ENCODE assay signal across 23 cellular contexts in the genomic region with DNA sequence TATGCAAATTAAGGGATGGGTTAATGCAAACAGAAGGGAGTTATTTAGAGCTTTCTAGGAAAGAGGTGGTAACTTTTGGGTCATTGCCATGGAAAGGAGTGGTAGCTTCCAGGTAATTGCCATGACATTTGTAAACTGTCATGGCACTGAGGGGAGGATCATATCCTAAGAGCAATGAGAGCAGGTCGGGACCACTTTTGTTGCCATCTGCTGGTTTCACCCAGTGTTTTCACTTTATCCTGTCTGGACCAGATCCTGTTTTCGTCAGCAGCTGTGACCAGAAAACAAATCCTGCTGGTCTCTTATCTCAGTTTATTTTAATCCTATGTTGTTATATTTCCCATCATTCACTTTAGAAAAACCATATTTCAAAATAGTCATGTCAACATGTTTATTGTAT. TPM values are rescaled to one million over a fixed set of nuclear protein-coding genes. Genes with fewer than 3 reads are reported as not detected.
DNase-seq lines count a peak whose midpoint lies in the region; ATAC-seq, FAIRE-seq and TF ChIP-seq lines count a peak whose summit lies in the region.
"Had no signal": no experiment of that assay in that cellular context is flagged by ENCODE, and none has a peak within 500 bp of the region (broad histone marks: within the 10 kb centered on the region; RNA-seq: fewer than 3 reads in every experiment).

No MANE protein-coding gene starts in this region.

- no peak overlapping the region for H3K9ac ChIP-seq in GM23248
- no peak overlapping the region for H3K9ac ChIP-seq in GM12878 (ENCODE audit: control insufficient read depth, insufficient read depth, low read length)

- no peaks in the 10 kb centered on the region for H3K9me2 ChIP-seq in GM23248 (ENCODE audit: insufficient read depth)

- no peaks in the 10 kb centered on the region for H3K9me3 Mint-ChIP-seq in MCF 10A (ENCODE audit: unreplicated experiment)
- H3K9me3 Mint-ChIP-seq: activated naive CD8-positive, alpha-beta T cell treated with anti-CD3 and anti-CD28 coated beads, Interleukin-2, amount 10 ng/mL, durations not matched to agents 7 days and 5 days; IgD-negative memory B cell had no signal

- no peak for TF ChIP-seq EP300 in GM12878 (IDR thresholded peaks at IDR 0.05; ENCODE audit: borderline replicate concordance in 1 of 2, control insufficient read depth in 1 of 2, low read depth in 2 of 2, low read length in 2 of 2)

- TF ChIP-seq RAD21 in GM12878 (IDR thresholded peaks at IDR 0.05; ENCODE audit: insufficient read depth, low read depth, low read length): no peak

- H3K36me3 ChIP-seq in GM23248 (ENCODE audit: low read depth) (no peaks in the 10 kb centered on the region), GM12878 (ENCODE audit: control insufficient read depth in 2 of 2, insufficient read depth in 2 of 2, low read length in 1 of 2) (no peaks in the 10 kb centered on the region)
- H3K36me3 ChIP-seq: left ventricle myocardium inferior, prostate gland had no signal

- H3K79me2 ChIP-seq in GM23248 (ENCODE audit: insufficient read depth) (no peaks in the 10 kb centered on the region), GM12878 (ENCODE audit: control insufficient read depth, insufficient read depth, low read length) (no peaks in the 10 kb centered on the region)
- H3K79me2 ChIP-seq: hepatocyte had no signal

- no peaks in the 10 kb centered on the region for H3K36me3 Mint-ChIP-seq in MCF 10A (ENCODE audit: insufficient read depth, unreplicated experiment)
- H3K36me3 Mint-ChIP-seq: IgD-negative memory B cell, naive B cell had no signal

- RAD21 ChIA-PET in GM12878 (lab: Charles Lee; ENCODE audit: unreplicated experiment): no interaction called here

- H3K27me3 ChIP-seq in GM23248 (replicated peaks; ENCODE audit: insufficient read depth) (no peaks in the 10 kb centered on the region), GM12878 (replicated peaks in 1 of 2; ENCODE audit: control insufficient read depth in 2 of 2, insufficient read depth in 2 of 2, low read length in 1 of 2) (no peaks in the 10 kb centered on the region; a peak in 1 of 4 replicates)

- in situ Hi-C loops in GM23248 (cut with MboI): no loop called here
- in situ Hi-C loops in GM12878 (cut with MboI): no loop called here

- no peak for TF ChIP-seq POLR2A in GM12878 (IDR thresholded peaks at IDR 0.05; ENCODE audit: low read depth, low read length)

- 24 to 25% methylated on average over 2 of the region's 2 CpGs for WGBS in GM23248 (ENCODE audit: low coverage in 1 of 2, low lambda C conversion rate in 2 of 2, missing lambda C conversion rate in 2 of 2), 2 experiments
- WGBS in GM12878 (ENCODE audit: insufficient coverage, insufficient replicate concordance, low lambda C conversion rate, missing lambda C conversion rate): 21% methylated on average over 2 of the region's 2 CpGs

- H3K27ac Mint-ChIP-seq in MCF 10A (ENCODE audit: low read depth, unreplicated experiment): no peak overlapping the region
- H3K27ac Mint-ChIP-seq: activated CD4-positive, alpha-beta T cell treated with anti-CD3 and anti-CD28 coated beads for 36 hours; activated naive CD8-positive, alpha-beta T cell treated with anti-CD3 and anti-CD28 coated beads, Interleukin-2, amount 10 ng/mL, durations not matched to agents 7 days and 5 days; IgD-negative memory B cell; naive B cell had no signal

- CTCF ChIA-PET in GM12878 (lab: Yijun Ruan, JAX) (no interaction called here), MCF 10A (lab: Yijun Ruan, JAX) (interaction anchor here (1.1 kb wide), 1 partner anchor 15 kb away, joined by 4 read pairs; no protein-coding TSS in a partner anchor)

- H3K4me1 ChIP-seq in GM23248 (ENCODE audit: insufficient read depth) (peaks cover 9% of the 10 kb centered on the region), GM12878 (ENCODE audit: control insufficient read depth, insufficient read depth, low read length) (no peaks in the 10 kb centered on the region)
- H3K4me1 ChIP-seq: left ventricle myocardium inferior, prostate gland had no signal

- peak; percentile 8 for DNase-seq in GM23248
- DNase-seq in NCI-H526 (lab: John Stamatoyannopoulos, UW): peak; percentile 88 to 95
- no peak for DNase-seq in GM12878 (ENCODE audit: low read depth, low spot score)
- no peak for DNase-seq in A172 (ENCODE audit: low spot score)
- no peak for DNase-seq in MCF 10A (ENCODE audit: unreplicated experiment)
- DNase-seq: activated CD4-positive, alpha-beta T cell treated with anti-CD3 and anti-CD28 coated beads for 36 hours; activated naive CD8-positive, alpha-beta T cell treated with anti-CD3 and anti-CD28 coated beads, Interleukin-2, amount 10 ng/mL, durations not matched to agents 7 days and 5 days; activated T-cell treated with anti-CD3 and anti-CD28 coated beads, Interleukin-2, amount 50 U/mL, for 1 hour; Calu3; cerebellar nuclear complex; left ventricle myocardium inferior; naive B cell; PC-9; stimulated activated CD4-positive, alpha-beta T cell treated with anti-CD3 and anti-CD28 coated beads, Interleukin-15, amount 100 ng/mL, for 24 hours; substantia nigra; T-helper 2 cell had no signal

- intact Hi-C loops in GM12878 (cut with micrococcal nuclease; ENCODE audit: unreplicated experiment): no loop called here
- intact Hi-C loops in MCF 10A (cut with micrococcal nuclease): no loop called here

- H2AFZ ChIP-seq in GM23248 (no peak overlapping the region), GM12878 (ENCODE audit: control insufficient read depth, low read depth, low read length) (no peak overlapping the region)
- H2AFZ ChIP-seq: hepatocyte, PC-9 had no signal

- no peaks in the 10 kb centered on the region for H3K9me3 ChIP-seq in GM23248 (ENCODE audit: low read depth)
- no peaks in the 10 kb centered on the region for H3K9me3 ChIP-seq in GM12878 (replicated peaks; ENCODE audit: control insufficient read depth, insufficient read depth, low read length)
- H3K9me3 ChIP-seq: left ventricle myocardium inferior, prostate gland had no signal

- H3K4me2 ChIP-seq in GM23248 (ENCODE audit: unreplicated experiment) (no peak overlapping the region), GM12878 (ENCODE audit: control insufficient read depth, insufficient read depth) (no peak overlapping the region)
- H3K4me2 ChIP-seq: hepatocyte, PC-9 had no signal

- no peak for FAIRE-seq in GM12878 (lab: Jason Lieb, UNC)

- H4K20me1 ChIP-seq in GM23248 (ENCODE audit: insufficient read depth) (no peaks in the 10 kb centered on the region), GM12878 (ENCODE audit: control insufficient read depth, insufficient read depth) (no peaks in the 10 kb centered on the region)

- 0 out of 2 replicates have a peak, but pooled peaks have one; percentile 4 for TF ChIP-seq CTCF in 22Rv1 (IDR thresholded peaks at IDR 0.05)
- no peak for TF ChIP-seq CTCF in GM12878 (IDR thresholded peaks at IDR 0.05 in 2 of 3, conservative IDR thresholded peaks at IDR 0.05 in 1 of 3; ENCODE audit: control insufficient read depth in 2 of 3, extremely low read depth in 1 of 3, insufficient read depth in 1 of 3, low read depth in 3 of 3, low read length in 3 of 3)
- no peak for TF ChIP-seq CTCF in MCF 10A (IDR thresholded peaks at IDR 0.05; ENCODE audit: unreplicated experiment)

- H3K4me1 Mint-ChIP-seq in MCF 10A (ENCODE audit: insufficient read depth, unreplicated experiment): peaks cover 6% of the 10 kb centered on the region
- H3K4me1 Mint-ChIP-seq: activated CD4-positive, alpha-beta T cell treated with anti-CD3 and anti-CD28 coated beads for 36 hours; activated naive CD8-positive, alpha-beta T cell treated with anti-CD3 and anti-CD28 coated beads, Interleukin-2, amount 10 ng/mL, durations not matched to agents 7 days and 5 days; naive B cell had no signal

- no peak overlapping the region for H3K4me3 ChIP-seq in GM23248
- no peak overlapping the region for H3K4me3 ChIP-seq in GM12878
- H3K4me3 ChIP-seq: hepatocyte, left ventricle myocardium inferior, PC-9, prostate gland had no signal

- ATAC-seq in GM12878: peak; percentile 36; the same call in 1 of the 3 replicates
- ATAC-seq in HG03342 (IDR thresholded peaks at IDR 0.05; ENCODE audit: unreplicated experiment): no peak
- no peak for ATAC-seq in GM18519 (IDR thresholded peaks at IDR 0.05; ENCODE audit: low FRiP score, unreplicated experiment)
- ATAC-seq: activated CD4-positive, alpha-beta T cell treated with anti-CD3 and anti-CD28 coated beads for 36 hours had no signal

- no peak overlapping the region for H3K27ac ChIP-seq in 22Rv1
- no peak overlapping the region for H3K27ac ChIP-seq in GM23248
- no peak overlapping the region for H3K27ac ChIP-seq in GM12878 (ENCODE audit: control insufficient read depth, insufficient read depth)
- H3K27ac ChIP-seq: epithelial cell of prostate, hepatocyte, left ventricle myocardium inferior, PC-9, prostate gland had no signal

- H3F3A ChIP-seq in GM23248 (ENCODE audit: insufficient read depth): peaks cover 9% of the 10 kb centered on the region

- POLR2A ChIA-PET in GM12878 (lab: Charles Lee) (no interaction called here), MCF 10A (lab: Yijun Ruan, JAX) (interaction anchor here (1.0 kb wide), 1 partner anchor 8 kb away, joined by 3 read pairs; a partner anchor contains a TSS)

- H3K27me3 Mint-ChIP-seq in MCF 10A (ENCODE audit: insufficient read depth, unreplicated experiment): no peaks in the 10 kb centered on the region

- SMC1A ChIA-PET in GM12878 (lab: Charles Lee; ENCODE audit: uncharacterized antibody, unreplicated experiment): interaction anchor here (0.6 kb wide), 1 partner anchor 9 kb away, joined by 3 read pairs; a partner anchor contains a TSS

- no TSS peak for BruUV-seq in GM12878 (replicated peaks; lab: Mats Ljungman, UMichigan)
- no TSS peak for BruUV-seq in MCF 10A (replicated peaks; lab: Mats Ljungman, UMichigan)

- no peak overlapping the region for H3K4me3 Mint-ChIP-seq in MCF 10A (ENCODE audit: unreplicated experiment)
- H3K4me3 Mint-ChIP-seq: activated CD4-positive, alpha-beta T cell treated with anti-CD3 and anti-CD28 coated beads for 36 hours; activated naive CD8-positive, alpha-beta T cell treated with anti-CD3 and anti-CD28 coated beads, Interleukin-2, amount 10 ng/mL, durations not matched to agents 7 days and 5 days; IgD-negative memory B cell; naive B cell had no signal

RNA-seq across cellular contexts. Expression of a gene that starts 0.9 kb away (rescaled TPM):
- not detected in 2 replicates for total RNA-seq in GM23248 (2014; rRNA removed; shearing (Covaris generic))
- 0.25 TPM in 1 of 2 replicates, not detected in the other for polyA plus RNA-seq in GM23248 (2016; fragmentation: Nextera tagmentation; extraction: Ambion mirVana)
- 0.23 and 0.49 TPM in 2 replicates for total RNA-seq in GM12878 (2013; cell fraction: nucleolus; rRNA removed)
- total RNA-seq in GM12878 (2014; rRNA removed): 0.05 TPM in 1 of 2 replicates, not detected in the other
- total RNA-seq in GM12878 (2014; rRNA removed; fragmentation: Illumina TruSeq; extraction: Trizol): 0.09 TPM in 1 of 2 replicates, not detected in the other
- total RNA-seq in GM12878 (2021): not detected in 2 replicates
- polyA plus RNA-seq in GM12878 (2011; ENCODE audit: low read depth): not detected
- polyA plus RNA-seq in GM12878 (2011; rRNA removed): 0.07 and 0.17 TPM in 2 replicates
- 0.04 TPM in 1 of 2 replicates, not detected in the other for polyA plus RNA-seq in GM12878 (2011; cell fraction: cytosol; rRNA removed)
- polyA plus RNA-seq in GM12878 (2011; cell fraction: nucleus; rRNA removed): 0.47 and 0.49 TPM in 2 replicates
- polyA plus RNA-seq in GM12878 (2012): 0.06 TPM in 1 of 2 replicates, not detected in the other
- 0.04 TPM in 1 of 2 replicates, not detected in the other for polyA plus RNA-seq in GM12878 (2014; fragmentation: Illumina TruSeq; extraction: Trizol)
- not detected for polyA plus RNA-seq in GM12878 (2014; fragmentation: Nextera tagmentation; extraction: Ambion mirVana)
- 0.10 TPM in 2 replicates for polyA plus RNA-seq in GM12878 (2014; rRNA removed)
- polyA plus RNA-seq in GM12878 (2016; fragmentation: Nextera tagmentation; extraction: Ambion mirVana): not detected
- not detected in 2 replicates for polyA minus RNA-seq in GM12878 (2011; rRNA and poly(A)+ RNA removed)
- polyA minus RNA-seq in GM12878 (2011; cell fraction: cytosol; rRNA and poly(A)+ RNA removed): not detected in 2 replicates
- polyA minus RNA-seq in GM12878 (2011; cell fraction: nucleus; rRNA and poly(A)+ RNA removed): 0.24 TPM in 1 of 2 replicates, not detected in the other
- 0.26 TPM in 1 of 2 replicates, not detected in the other for total RNA-seq in A172 (2014; rRNA removed; shearing (Covaris generic))
- total RNA-seq in MCF 10A (2022): 0.61 and 0.98 TPM in 2 replicates
- total RNA-seq: left ventricle myocardium inferior had no signal
- polyA plus RNA-seq: hepatocyte, IgD-negative memory B cell had no signal

RNA-seq across cellular contexts. Expression of a gene that starts 8.8 kb away (rescaled TPM):
- 30.4 and 44.6 TPM in 2 replicates for total RNA-seq in GM23248 (2014; rRNA removed; shearing (Covaris generic))
- polyA plus RNA-seq in GM23248 (2016; fragmentation: Nextera tagmentation; extraction: Ambion mirVana): 13.1 and 16.0 TPM in 2 replicates
- total RNA-seq in GM12878 (2013; cell fraction: nucleolus; rRNA removed): 153 and 160 TPM in 2 replicates
- 50.5 and 59.6 TPM in 2 replicates for total RNA-seq in GM12878 (2014; rRNA removed)
- total RNA-seq in GM12878 (2014; rRNA removed; fragmentation: Illumina TruSeq; extraction: Trizol): 48.4 and 49.7 TPM in 2 replicates
- total RNA-seq in GM12878 (2021): 41.6 and 44.3 TPM in 2 replicates
- 16.7 TPM for polyA plus RNA-seq in GM12878 (2011; ENCODE audit: low read depth)
- 46.9 and 80.0 TPM in 2 replicates for polyA plus RNA-seq in GM12878 (2011; rRNA removed)
- 19.8 and 20.7 TPM in 2 replicates for polyA plus RNA-seq in GM12878 (2011; cell fraction: cytosol; rRNA removed)
- polyA plus RNA-seq in GM12878 (2011; cell fraction: nucleus; rRNA removed): 66.8 and 75.0 TPM in 2 replicates
- 20.4 and 21.0 TPM in 2 replicates for polyA plus RNA-seq in GM12878 (2012)
- 36.1 and 38.3 TPM in 2 replicates for polyA plus RNA-seq in GM12878 (2014; fragmentation: Illumina TruSeq; extraction: Trizol)
- polyA plus RNA-seq in GM12878 (2014; fragmentation: Nextera tagmentation; extraction: Ambion mirVana): 10 to 100 TPM; 16.3 to 17.3 TPM
- polyA plus RNA-seq in GM12878 (2014; rRNA removed): 31.1 and 34.6 TPM in 2 replicates
- 10 to 100 TPM; 34.0 to 37.0 TPM for polyA plus RNA-seq in GM12878 (2016; fragmentation: Nextera tagmentation; extraction: Ambion mirVana)
- polyA minus RNA-seq in GM12878 (2011; rRNA and poly(A)+ RNA removed): 52.5 and 79.7 TPM in 2 replicates
- 10.7 and 12.6 TPM in 2 replicates for polyA minus RNA-seq in GM12878 (2011; cell fraction: cytosol; rRNA and poly(A)+ RNA removed)
- 55.0 and 67.7 TPM in 2 replicates for polyA minus RNA-seq in GM12878 (2011; cell fraction: nucleus; rRNA and poly(A)+ RNA removed)
- total RNA-seq in A172 (2014; rRNA removed; shearing (Covaris generic)): 38.8 and 50.8 TPM in 2 replicates
- total RNA-seq in MCF 10A (2022): 37.2 and 59.3 TPM in 2 replicates

Comparison
In these comparisons a context has a peak if more than half of its experiments do, and no peak if none do; other contexts are left out.
1. DNase-seq: peak in GM23248 (single experiment) and NCI-H526 (2 of 2); none in GM12878 (single experiment), A172 (single experiment) and MCF 10A (single experiment).